8 cellular contexts compared by ENCODE assay signal in the genomic region with DNA sequence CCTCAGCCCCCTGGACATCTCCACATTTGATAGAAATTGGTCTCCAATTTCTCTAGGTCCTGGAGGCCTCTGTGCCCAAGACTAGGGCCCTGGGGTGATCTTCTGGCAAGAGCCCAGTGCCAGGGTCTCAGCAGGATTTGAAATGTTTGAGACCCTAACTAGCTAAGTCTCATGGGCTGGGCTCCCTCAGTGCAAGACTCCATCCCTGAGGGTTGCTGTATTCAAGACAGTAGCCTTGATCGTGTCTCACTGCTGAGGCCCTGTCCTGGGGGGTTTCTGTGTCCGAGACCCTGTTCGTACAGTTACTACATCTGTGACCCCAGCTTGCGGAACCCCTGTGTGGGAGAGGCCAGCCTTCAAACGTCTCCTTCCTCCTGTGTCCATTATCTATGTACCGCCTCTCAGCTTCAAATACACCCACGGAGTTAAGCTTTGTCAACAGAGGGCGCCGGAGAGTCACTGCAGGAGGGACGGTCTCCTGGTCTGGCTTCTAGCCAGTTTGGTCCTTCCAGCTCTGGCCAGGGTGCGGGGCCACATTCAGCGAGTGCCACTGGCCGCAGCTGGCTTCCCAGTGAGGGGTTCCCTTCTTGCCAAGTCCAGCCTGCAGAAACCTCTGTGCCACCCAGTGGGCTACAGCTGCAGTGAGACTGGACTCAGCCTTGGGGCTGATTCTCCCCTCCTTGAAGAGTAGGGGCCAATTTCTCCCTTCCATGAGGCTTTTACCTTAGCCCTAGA. TPM values are rescaled to one million over a fixed set of nuclear protein-coding genes. Genes with fewer than 3 reads are reported as not detected.
DNase-seq lines count a peak whose midpoint lies in the region; ATAC-seq, FAIRE-seq and TF ChIP-seq lines count a peak whose summit lies in the region.
"Not testable (repeated sequence)": the region's sequence is repeated elsewhere in the genome, so short reads cannot be mapped to it uniquely, and the experiment has no call there.

No MANE protein-coding gene starts in this region.

- H3K4me3 ChIP-seq in A673 (ENCODE audit: low read depth, low read length, poor library complexity, severe bottlenecking); MG63; small intestine (ENCODE audit: low read depth in 1 of 2, low read length in 2 of 2): not testable (repeated sequence)

- not testable (repeated sequence) for H3K27me3 Mint-ChIP-seq in activated CD8-positive, alpha-beta memory T cell treated with anti-CD3 and anti-CD28 coated beads, Interleukin-2, amount 10 ng/mL, durations not matched to agents 7 days and 5 days

- peak; percentile 92 for ATAC-seq in activated CD8-positive, alpha-beta memory T cell treated with anti-CD3 and anti-CD28 coated beads, Interleukin-2, amount 10 ng/mL, durations not matched to agents 7 days and 5 days

- TF ChIP-seq CTCF in A673 (conservative IDR thresholded peaks at IDR 0.05; ENCODE audit: low read depth, low read length): 0 out of 2 replicates have a peak, but pooled peaks have one; percentile 14
- peak; percentile 61 for TF ChIP-seq CTCF in GM12873 (IDR thresholded peaks at IDR 0.05; ENCODE audit: insufficient read depth, low read depth, low read length, missing control alignments)

- not testable (repeated sequence) for H3K4me1 Mint-ChIP-seq in activated CD8-positive, alpha-beta memory T cell treated with anti-CD3 and anti-CD28 coated beads, Interleukin-2, amount 10 ng/mL, durations not matched to agents 7 days and 5 days

- not testable (repeated sequence) for H3K4me3 Mint-ChIP-seq in activated CD8-positive, alpha-beta memory T cell treated with anti-CD3 and anti-CD28 coated beads, Interleukin-2, amount 10 ng/mL, durations not matched to agents 7 days and 5 days

- BruUV-seq in A673 (replicated peaks; lab: Mats Ljungman, UMichigan): not testable (repeated sequence)

- peak; percentile 28 for DNase-seq in A673 (ENCODE audit: low spot score)
- peak; percentile 38 for DNase-seq in MG63
- peak; percentile 50 to 69 for DNase-seq in SHP77 (lab: John Stamatoyannopoulos, UW)
- peak; percentile 71 for DNase-seq in activated CD8-positive, alpha-beta memory T cell treated with anti-CD3 and anti-CD28 coated beads, Interleukin-2, amount 10 ng/mL, durations not matched to agents 7 days and 5 days
- peak; percentile 38 for DNase-seq in cerebellar cortex (ENCODE audit: low spot score)
- peak; percentile 26 for DNase-seq in kidney tubule cell (ENCODE audit: low spot score)
- peak; percentile 55 for DNase-seq in small intestine

- H3K9me3 Mint-ChIP-seq in activated CD8-positive, alpha-beta memory T cell treated with anti-CD3 and anti-CD28 coated beads, Interleukin-2, amount 10 ng/mL, durations not matched to agents 7 days and 5 days (ENCODE audit: low read depth): not testable (repeated sequence)

- not testable (repeated sequence) for H3K36me3 ChIP-seq in A673 (ENCODE audit: insufficient read depth, low read length, poor library complexity, severe bottlenecking); MG63; small intestine (ENCODE audit: control insufficient read depth in 2 of 2, insufficient read depth in 2 of 2, low read length in 2 of 2)

- intact Hi-C loops in A673 (cut with micrococcal nuclease; ENCODE audit: unreplicated experiment): not testable (repeated sequence)

- not testable (repeated sequence) for H3K36me3 Mint-ChIP-seq in activated CD8-positive, alpha-beta memory T cell treated with anti-CD3 and anti-CD28 coated beads, Interleukin-2, amount 10 ng/mL, durations not matched to agents 7 days and 5 days

- H3K27me3 ChIP-seq in A673 (replicated peaks; ENCODE audit: insufficient read depth, low read depth, low read length, poor library complexity); MG63; small intestine (ENCODE audit: control insufficient read depth in 2 of 2, insufficient read depth in 2 of 2, low read length in 2 of 2): not testable (repeated sequence)

- not testable (repeated sequence) for H3K4me1 ChIP-seq in A673 (ENCODE audit: insufficient read depth, low read length, poor library complexity, severe bottlenecking); small intestine (ENCODE audit: control insufficient read depth in 2 of 2, insufficient read depth in 1 of 2, low read depth in 1 of 2, low read length in 1 of 2)

- CTCF ChIA-PET in A673 (lab: Charles Lee): not testable (repeated sequence)
- CTCF ChIA-PET in activated CD8-positive, alpha-beta memory T cell treated with anti-CD3 and anti-CD28 coated beads, Interleukin-2, amount 10 ng/mL, durations not matched to agents 7 days and 5 days (lab: Charles Lee): interaction anchor here (0.8 to 1.1 kb wide), 3 partner anchors 73 to 265 kb away, joined by 3 to 10 read pairs (median 3); partner anchors contain the start of genes PSMC4 and ZNF780A

- not testable (repeated sequence) for H3K27ac ChIP-seq in A673 (ENCODE audit: low read depth, low read length, poor library complexity, severe bottlenecking); small intestine (ENCODE audit: low read depth in 1 of 2, low read length in 1 of 2)

- H3K9me3 ChIP-seq in A673 (ENCODE audit: low read depth, low read length, poor library complexity, severe bottlenecking); MG63; small intestine (ENCODE audit: control insufficient read depth, low read depth): not testable (repeated sequence)

- POLR2A ChIA-PET in A673 (lab: Charles Lee; ENCODE audit: low non-redundant PET): not testable (repeated sequence)

- H3K27ac Mint-ChIP-seq in activated CD8-positive, alpha-beta memory T cell treated with anti-CD3 and anti-CD28 coated beads, Interleukin-2, amount 10 ng/mL, durations not matched to agents 7 days and 5 days: peak overlapping the region; percentile 46

- not testable (repeated sequence) for FAIRE-seq in small intestine (lab: Jason Lieb, UNC)

- 4 to 8% (median 5%) methylated on average over 13 of the region's 13 CpGs for WGBS in small intestine, 3 donors

RNA-seq across cellular contexts. Expression of gene FCGBP, which starts 36.8 kb away (rescaled TPM):
- 8.7 and 12.2 TPM in 2 replicates for total RNA-seq in A673 (2021)
- total RNA-seq in MG63 (2014; rRNA removed; shearing (Covaris generic); ENCODE audit: low replicate concordance): 1.4 TPM in 1 of 2 replicates, not detected in the other
- total RNA-seq in activated CD8-positive, alpha-beta memory T cell treated with anti-CD3 and anti-CD28 coated beads, Interleukin-2, amount 10 ng/mL, durations not matched to agents 7 days and 5 days: 1 to 10 TPM in 1 of 2 experiments, under 1 TPM in 1; 0.93 to 3.2 TPM
- polyA plus RNA-seq in small intestine: 100 to 1,000 TPM in 1 of 3 donors, 10 to 100 TPM in 2; 17.0 to 139 (median 23.5) TPM

RNA-seq across cellular contexts. Expression of gene FBL, which starts 51.5 kb away (rescaled TPM):
- 573 and 581 TPM in 2 replicates for total RNA-seq in A673 (2021)
- total RNA-seq in MG63 (2014; rRNA removed; shearing (Covaris generic); ENCODE audit: low replicate concordance): 496 and 588 TPM in 2 replicates
- total RNA-seq in activated CD8-positive, alpha-beta memory T cell treated with anti-CD3 and anti-CD28 coated beads, Interleukin-2, amount 10 ng/mL, durations not matched to agents 7 days and 5 days: 100 to 1,000 TPM; 374 to 453 TPM
- 100 to 1,000 TPM; 109 to 447 (median 177) TPM for polyA plus RNA-seq in small intestine
